ENCODE assay signal across 9 cellular contexts in genomic region chr7:24842449-24843241, GRCh38.
A peak's percentile ranks its signal among the peaks of the same experiment; 100 is the strongest.
DNase-seq lines count a peak whose midpoint lies in the region; ATAC-seq lines count a peak whose summit lies in the region.
"Had no signal": no experiment of that assay in that cellular context is flagged by ENCODE, and none has a peak within 500 bp of the region (broad histone marks: within the 10 kb centered on the region; RNA-seq: fewer than 3 reads in every experiment).

No MANE protein-coding gene starts in this region.

- intact Hi-C loops in head of caudate nucleus (cut with DNase I), result no loop called here

- DNase-seq in NCI-H345 (lab: John Stamatoyannopoulos, UW) (peak; percentile 65), myocyte (ENCODE audit: low read depth) (peak; percentile 48), head of caudate nucleus (no peak), NCI-H1092 (lab: John Stamatoyannopoulos, UW) (no peak), T-helper 1 cell (no peak)
- DNase-seq: posterior cingulate gyrus had no signal

- peak; percentile 43 for ATAC-seq in GM18858 (IDR thresholded peaks at IDR 0.05; ENCODE audit: unreplicated experiment)
- ATAC-seq in HG02588 (IDR thresholded peaks at IDR 0.05; ENCODE audit: unreplicated experiment), result peak; percentile 40
- ATAC-seq: K562 had no signal

Comparison
In these comparisons a context has a peak if more than half of its experiments do, and no peak if none do; other contexts are left out.
1. DNase-seq: peak in NCI-H345 (single experiment) and myocyte (single experiment); none in head of caudate nucleus (0 of 42), NCI-H1092 (single experiment) and T-helper 1 cell (0 of 5).